ENCODE assay signal across 14 cellular contexts in genomic region chr6:135638108-135638507, GRCh38.
DNase-seq lines count a peak whose midpoint lies in the region; ATAC-seq and FAIRE-seq lines count a peak whose summit lies in the region.
"Had no signal": no experiment of that assay in that cellular context is flagged by ENCODE, and none has a peak within 500 bp of the region (broad histone marks: within the 10 kb centered on the region; RNA-seq: fewer than 3 reads in every experiment).

No MANE protein-coding gene starts in this region.

- H3K27ac Mint-ChIP-seq in activated CD8-positive, alpha-beta memory T cell treated with anti-CD3 and anti-CD28 coated beads, Interleukin-2, amount 10 ng/mL, durations not matched to agents 7 days and 5 days = peak overlapping the region; percentile 11
- peak overlapping the region; percentile 33 for H3K27ac Mint-ChIP-seq in activated naive CD8-positive, alpha-beta T cell treated with anti-CD3 and anti-CD28 coated beads, Interleukin-2, amount 50 U/mL, for 24 hours
- H3K27ac Mint-ChIP-seq: CD14-positive monocyte; CD8-positive, alpha-beta T cell had no signal

- H3K27me3 ChIP-seq in GM23248 (replicated peaks; ENCODE audit: insufficient read depth) = no peaks in the 10 kb centered on the region

- H3K27ac ChIP-seq in GM23248 = no peak overlapping the region
- H3K27ac ChIP-seq: A549 had no signal

- WGBS in GM23248 (ENCODE audit: low coverage in 1 of 2, low lambda C conversion rate in 2 of 2, missing lambda C conversion rate in 2 of 2), 2 experiments = 82 to 88% methylated on average over 2 of the region's 2 CpGs

- FAIRE-seq in GM18507 (lab: Jason Lieb, UNC) = peak; percentile 18
- FAIRE-seq: A549 had no signal

- H3K36me3 Mint-ChIP-seq in activated CD8-positive, alpha-beta memory T cell treated with anti-CD3 and anti-CD28 coated beads, Interleukin-2, amount 10 ng/mL, durations not matched to agents 7 days and 5 days = peaks cover 27% of the 10 kb centered on the region
- H3K36me3 Mint-ChIP-seq in activated naive CD8-positive, alpha-beta T cell treated with anti-CD3 and anti-CD28 coated beads, Interleukin-2, amount 50 U/mL, for 24 hours (ENCODE audit: low read depth) = peaks cover 24% of the 10 kb centered on the region
- H3K36me3 Mint-ChIP-seq: CD14-positive monocyte; CD8-positive, alpha-beta T cell had no signal

- CTCF ChIA-PET in activated CD8-positive, alpha-beta memory T cell treated with anti-CD3 and anti-CD28 coated beads, Interleukin-2, amount 10 ng/mL, durations not matched to agents 7 days and 5 days (lab: Charles Lee) = no interaction called here

- ATAC-seq in activated CD8-positive, alpha-beta memory T cell treated with anti-CD3 and anti-CD28 coated beads, Interleukin-2, amount 10 ng/mL, durations not matched to agents 7 days and 5 days = no peak
- ATAC-seq in activated naive CD8-positive, alpha-beta T cell treated with anti-CD3 and anti-CD28 coated beads, Interleukin-2, amount 50 U/mL, for 24 hours = no peak
- no peak for ATAC-seq in HG02623 (IDR thresholded peaks at IDR 0.05; ENCODE audit: unreplicated experiment)
- ATAC-seq in GM19397 (IDR thresholded peaks at IDR 0.05; ENCODE audit: unreplicated experiment) = no peak
- ATAC-seq: A549; CD8-positive, alpha-beta T cell had no signal

- H2AFZ ChIP-seq in GM23248 = peak overlapping the region; percentile 54

- H3K4me1 Mint-ChIP-seq in activated CD8-positive, alpha-beta memory T cell treated with anti-CD3 and anti-CD28 coated beads, Interleukin-2, amount 10 ng/mL, durations not matched to agents 7 days and 5 days = peaks cover 30% of the 10 kb centered on the region
- peaks cover 39% of the 10 kb centered on the region for H3K4me1 Mint-ChIP-seq in activated naive CD8-positive, alpha-beta T cell treated with anti-CD3 and anti-CD28 coated beads, Interleukin-2, amount 50 U/mL, for 24 hours

- no peaks in the 10 kb centered on the region for H3K4me1 ChIP-seq in GM23248 (ENCODE audit: insufficient read depth)
- H3K4me1 ChIP-seq: A549, Caco-2 had no signal

- DNase-seq in activated CD8-positive, alpha-beta memory T cell treated with anti-CD3 and anti-CD28 coated beads, Interleukin-2, amount 10 ng/mL, durations not matched to agents 7 days and 5 days = no peak
- DNase-seq in activated CD8-positive, alpha-beta memory T cell treated with anti-CD3 and anti-CD28 coated beads, Interleukin-2, amount 50 U/mL, for 48 hours = no peak
- no peak for DNase-seq in GM18507 (ENCODE audit: extremely low spot score, insufficient read length, low read depth)
- no peak for DNase-seq in GM23248
- no peak for DNase-seq in activated naive CD8-positive, alpha-beta T cell treated with anti-CD3 and anti-CD28 coated beads, Interleukin-2, amount 50 U/mL, for 24 hours
- DNase-seq: Caco-2; CD8-positive, alpha-beta T cell; DND-41; GDM1; H7 had no signal

- H3F3A ChIP-seq in GM23248 (ENCODE audit: insufficient read depth) = no peaks in the 10 kb centered on the region

- in situ Hi-C loops in GM23248 (cut with MboI) = no loop called here

- H3K4me2 ChIP-seq in GM23248 (ENCODE audit: unreplicated experiment) = no peak overlapping the region
- H3K4me2 ChIP-seq: A549 had no signal

- H3K9me3 ChIP-seq in GM23248 (ENCODE audit: low read depth) = no peaks in the 10 kb centered on the region
- H3K9me3 ChIP-seq: A549, Caco-2 had no signal

- no peak overlapping the region for H3K4me3 Mint-ChIP-seq in activated CD8-positive, alpha-beta memory T cell treated with anti-CD3 and anti-CD28 coated beads, Interleukin-2, amount 10 ng/mL, durations not matched to agents 7 days and 5 days
- H3K4me3 Mint-ChIP-seq in activated naive CD8-positive, alpha-beta T cell treated with anti-CD3 and anti-CD28 coated beads, Interleukin-2, amount 50 U/mL, for 24 hours = no peak overlapping the region
- H3K4me3 Mint-ChIP-seq: CD14-positive monocyte; CD8-positive, alpha-beta T cell had no signal

- peaks cover 16% of the 10 kb centered on the region for H3K27me3 Mint-ChIP-seq in activated CD8-positive, alpha-beta memory T cell treated with anti-CD3 and anti-CD28 coated beads, Interleukin-2, amount 10 ng/mL, durations not matched to agents 7 days and 5 days
- H3K27me3 Mint-ChIP-seq in activated naive CD8-positive, alpha-beta T cell treated with anti-CD3 and anti-CD28 coated beads, Interleukin-2, amount 50 U/mL, for 24 hours = peaks cover 14% of the 10 kb centered on the region

- no peaks in the 10 kb centered on the region for H3K36me3 ChIP-seq in GM23248 (ENCODE audit: low read depth)

- H3K4me3 ChIP-seq in GM23248 = no peak overlapping the region
- H3K4me3 ChIP-seq: A549 had no signal

- no peaks in the 10 kb centered on the region for H3K79me2 ChIP-seq in GM23248 (ENCODE audit: insufficient read depth)

- no peaks in the 10 kb centered on the region for H4K20me1 ChIP-seq in GM23248 (ENCODE audit: insufficient read depth)

- peaks cover 2% of the 10 kb centered on the region for H3K9me3 Mint-ChIP-seq in activated CD8-positive, alpha-beta memory T cell treated with anti-CD3 and anti-CD28 coated beads, Interleukin-2, amount 10 ng/mL, durations not matched to agents 7 days and 5 days (ENCODE audit: low read depth)
- peaks cover 14% of the 10 kb centered on the region for H3K9me3 Mint-ChIP-seq in activated naive CD8-positive, alpha-beta T cell treated with anti-CD3 and anti-CD28 coated beads, Interleukin-2, amount 50 U/mL, for 24 hours
- H3K9me3 Mint-ChIP-seq: CD14-positive monocyte; CD8-positive, alpha-beta T cell had no signal

- H3K9ac ChIP-seq in GM23248 = no peak overlapping the region

- H3K9me2 ChIP-seq in GM23248 (ENCODE audit: insufficient read depth) = no peaks in the 10 kb centered on the region
